ENCODE assay signal across 1 cellular context in the genomic region with DNA sequence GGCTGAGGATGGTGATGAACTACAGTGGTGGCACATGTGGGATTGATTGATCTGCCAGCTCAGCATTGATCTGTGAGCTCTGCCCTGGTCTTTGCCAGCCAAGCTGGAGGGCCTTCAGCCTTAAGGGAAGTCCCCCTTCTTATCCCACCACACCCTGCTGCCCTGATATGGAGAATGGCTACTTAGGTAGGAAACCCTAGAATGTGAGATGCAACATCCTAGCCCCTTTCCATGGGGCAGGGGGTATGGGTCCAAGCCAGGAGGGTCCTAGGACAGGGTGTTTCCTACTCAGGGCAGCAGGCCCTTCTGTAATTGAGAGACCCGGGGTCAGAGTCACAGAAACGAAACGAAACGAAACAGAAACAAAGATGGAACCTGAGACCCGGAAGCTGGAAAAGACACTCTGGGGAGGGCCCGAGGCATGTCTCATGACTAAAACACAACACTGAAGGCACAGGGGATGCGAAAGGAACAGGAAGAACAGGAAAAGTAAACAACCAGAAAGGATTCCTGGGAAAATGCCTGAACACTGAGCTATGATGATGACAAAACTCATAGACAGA.
TF ChIP-seq lines count a peak whose summit lies in the region.

No MANE protein-coding gene starts in this region.

TF ChIP-seq in HepG2, 621 proteins besides CTCF, POLR2A, EP300 and RAD21 (continues in another document):
- TF ChIP-seq, protein P1, sequence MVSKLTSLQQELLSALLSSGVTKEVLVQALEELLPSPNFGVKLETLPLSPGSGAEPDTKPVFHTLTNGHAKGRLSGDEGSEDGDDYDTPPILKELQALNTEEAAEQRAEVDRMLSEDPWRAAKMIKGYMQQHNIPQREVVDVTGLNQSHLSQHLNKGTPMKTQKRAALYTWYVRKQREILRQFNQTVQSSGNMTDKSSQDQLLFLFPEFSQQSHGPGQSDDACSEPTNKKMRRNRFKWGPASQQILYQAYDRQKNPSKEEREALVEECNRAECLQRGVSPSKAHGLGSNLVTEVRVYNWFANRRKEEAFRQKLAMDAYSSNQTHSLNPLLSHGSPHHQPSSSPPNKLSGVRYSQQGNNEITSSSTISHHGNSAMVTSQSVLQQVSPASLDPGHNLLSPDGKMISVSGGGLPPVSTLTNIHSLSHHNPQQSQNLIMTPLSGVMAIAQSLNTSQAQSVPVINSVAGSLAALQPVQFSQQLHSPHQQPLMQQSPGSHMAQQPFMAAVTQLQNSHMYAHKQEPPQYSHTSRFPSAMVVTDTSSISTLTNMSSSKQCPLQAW (CRISPR knock-in tag; IDR thresholded peaks at IDR 0.05) = 0 out of 2 replicates have a peak, but pooled peaks have one; percentile 22
- TF ChIP-seq, protein P2, sequence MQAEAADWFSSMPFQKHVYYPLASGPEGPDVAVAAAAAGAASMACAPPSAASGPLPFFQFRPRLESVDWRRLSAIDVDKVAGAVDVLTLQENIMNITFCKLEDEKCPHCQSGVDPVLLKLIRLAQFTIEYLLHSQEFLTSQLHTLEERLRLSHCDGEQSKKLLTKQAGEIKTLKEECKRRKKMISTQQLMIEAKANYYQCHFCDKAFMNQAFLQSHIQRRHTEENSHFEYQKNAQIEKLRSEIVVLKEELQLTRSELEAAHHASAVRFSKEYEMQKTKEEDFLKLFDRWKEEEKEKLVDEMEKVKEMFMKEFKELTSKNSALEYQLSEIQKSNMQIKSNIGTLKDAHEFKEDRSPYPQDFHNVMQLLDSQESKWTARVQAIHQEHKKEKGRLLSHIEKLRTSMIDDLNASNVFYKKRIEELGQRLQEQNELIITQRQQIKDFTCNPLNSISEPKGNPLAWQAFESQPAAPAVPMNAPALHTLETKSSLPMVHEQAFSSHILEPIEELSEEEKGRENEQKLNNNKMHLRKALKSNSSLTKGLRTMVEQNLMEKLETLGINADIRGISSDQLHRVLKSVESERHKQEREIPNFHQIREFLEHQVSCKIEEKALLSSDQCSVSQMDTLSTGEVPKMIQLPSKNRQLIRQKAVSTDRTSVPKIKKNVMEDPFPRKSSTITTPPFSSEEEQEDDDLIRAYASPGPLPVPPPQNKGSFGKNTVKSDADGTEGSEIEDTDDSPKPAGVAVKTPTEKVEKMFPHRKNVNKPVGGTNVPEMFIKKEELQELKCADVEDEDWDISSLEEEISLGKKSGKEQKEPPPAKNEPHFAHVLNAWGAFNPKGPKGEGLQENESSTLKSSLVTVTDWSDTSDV (CRISPR knock-in tag; IDR thresholded peaks at IDR 0.05) = 0 out of 2 replicates have a peak, but pooled peaks have one; percentile 4
- TF ChIP-seq GABPA (IDR thresholded peaks at IDR 0.05; ENCODE audit: low read depth, low read length) (no peak; the same call in 1 of the 2 replicates), GABPA (CRISPR knock-in tag; IDR thresholded peaks at IDR 0.05; ENCODE audit: low read depth) (peak; percentile 88), ETV5 (CRISPR knock-in tag; IDR thresholded peaks at IDR 0.05; ENCODE audit: borderline replicate concordance) (peak; percentile 50; the same call in 1 of the 2 replicates), YEATS4 (CRISPR knock-in tag; IDR thresholded peaks at IDR 0.05; ENCODE audit: borderline replicate concordance) (no peak), KAT8 (CRISPR knock-in tag; IDR thresholded peaks at IDR 0.05) (peak; percentile 93), SMAD3 (CRISPR knock-in tag; IDR thresholded peaks at IDR 0.05) (0 out of 2 replicates have a peak, but pooled peaks have one; percentile 42), RCOR2 (CRISPR knock-in tag; IDR thresholded peaks at IDR 0.05) (peak; percentile 52; the same call in 1 of the 2 replicates), NR2C2 (CRISPR knock-in tag; IDR thresholded peaks at IDR 0.05; ENCODE audit: borderline replicate concordance) (peak; percentile 47; the same call in 1 of the 2 replicates), XRCC5 (optimal IDR thresholded peaks at IDR 0.05; ENCODE audit: low read length) (no peak), POGZ (CRISPR knock-in tag; IDR thresholded peaks at IDR 0.05) (no peak), ZNF343 (CRISPR knock-in tag; IDR thresholded peaks at IDR 0.05) (0 out of 2 replicates have a peak, but pooled peaks have one; percentile 27), ELF3 (CRISPR knock-in tag; IDR thresholded peaks at IDR 0.05) (peak; percentile 89), KDM1A (CRISPR knock-in tag; IDR thresholded peaks at IDR 0.05) (peak; percentile 87; the same call in 1 of the 2 replicates), TARDBP (CRISPR knock-in tag; IDR thresholded peaks at IDR 0.05) (0 out of 2 replicates have a peak, but pooled peaks have one; percentile 7), ARNTL (CRISPR knock-in tag; IDR thresholded peaks at IDR 0.05) (0 out of 2 replicates have a peak, but pooled peaks have one; percentile 43), MEIS1 (CRISPR knock-in tag; IDR thresholded peaks at IDR 0.05; ENCODE audit: borderline replicate concordance) (peak; percentile 31; the same call in 1 of the 2 replicates), FOXJ3 (CRISPR knock-in tag; IDR thresholded peaks at IDR 0.05; ENCODE audit: borderline replicate concordance) (no peak), MED1 (CRISPR knock-in tag; IDR thresholded peaks at IDR 0.05) (no peak), BCL6 (CRISPR knock-in tag; IDR thresholded peaks at IDR 0.05) (0 out of 2 replicates have a peak, but pooled peaks have one; percentile 5), FOXA1 (IDR thresholded peaks at IDR 0.05) (no peak), FOXA1 (CRISPR knock-in tag; IDR thresholded peaks at IDR 0.05) (peak; percentile 90), FOXM1 (CRISPR knock-in tag; IDR thresholded peaks at IDR 0.05) (0 out of 2 replicates have a peak, but pooled peaks have one; percentile 16), ZNF614 (CRISPR knock-in tag; IDR thresholded peaks at IDR 0.05; ENCODE audit: borderline replicate concordance) (peak; percentile 67; the same call in 1 of the 2 replicates), ZNF30 (CRISPR knock-in tag; IDR thresholded peaks at IDR 0.05) (no peak), SIX4 (CRISPR knock-in tag; IDR thresholded peaks at IDR 0.05) (peak; percentile 45; the same call in 1 of the 2 replicates), RXRB (CRISPR knock-in tag; IDR thresholded peaks at IDR 0.05; ENCODE audit: borderline replicate concordance) (0 out of 2 replicates have a peak, but pooled peaks have one; percentile 13), KLF16 (CRISPR knock-in tag; IDR thresholded peaks at IDR 0.05) (no peak), ZNF552 (CRISPR knock-in tag; IDR thresholded peaks at IDR 0.05; ENCODE audit: borderline replicate concordance) (no peak)
- TF ChIP-seq, protein P3, sequence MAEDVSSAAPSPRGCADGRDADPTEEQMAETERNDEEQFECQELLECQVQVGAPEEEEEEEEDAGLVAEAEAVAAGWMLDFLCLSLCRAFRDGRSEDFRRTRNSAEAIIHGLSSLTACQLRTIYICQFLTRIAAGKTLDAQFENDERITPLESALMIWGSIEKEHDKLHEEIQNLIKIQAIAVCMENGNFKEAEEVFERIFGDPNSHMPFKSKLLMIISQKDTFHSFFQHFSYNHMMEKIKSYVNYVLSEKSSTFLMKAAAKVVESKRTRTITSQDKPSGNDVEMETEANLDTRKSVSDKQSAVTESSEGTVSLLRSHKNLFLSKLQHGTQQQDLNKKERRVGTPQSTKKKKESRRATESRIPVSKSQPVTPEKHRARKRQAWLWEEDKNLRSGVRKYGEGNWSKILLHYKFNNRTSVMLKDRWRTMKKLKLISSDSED (CRISPR knock-in tag; IDR thresholded peaks at IDR 0.05) = no peak
- TF ChIP-seq, protein P4, sequence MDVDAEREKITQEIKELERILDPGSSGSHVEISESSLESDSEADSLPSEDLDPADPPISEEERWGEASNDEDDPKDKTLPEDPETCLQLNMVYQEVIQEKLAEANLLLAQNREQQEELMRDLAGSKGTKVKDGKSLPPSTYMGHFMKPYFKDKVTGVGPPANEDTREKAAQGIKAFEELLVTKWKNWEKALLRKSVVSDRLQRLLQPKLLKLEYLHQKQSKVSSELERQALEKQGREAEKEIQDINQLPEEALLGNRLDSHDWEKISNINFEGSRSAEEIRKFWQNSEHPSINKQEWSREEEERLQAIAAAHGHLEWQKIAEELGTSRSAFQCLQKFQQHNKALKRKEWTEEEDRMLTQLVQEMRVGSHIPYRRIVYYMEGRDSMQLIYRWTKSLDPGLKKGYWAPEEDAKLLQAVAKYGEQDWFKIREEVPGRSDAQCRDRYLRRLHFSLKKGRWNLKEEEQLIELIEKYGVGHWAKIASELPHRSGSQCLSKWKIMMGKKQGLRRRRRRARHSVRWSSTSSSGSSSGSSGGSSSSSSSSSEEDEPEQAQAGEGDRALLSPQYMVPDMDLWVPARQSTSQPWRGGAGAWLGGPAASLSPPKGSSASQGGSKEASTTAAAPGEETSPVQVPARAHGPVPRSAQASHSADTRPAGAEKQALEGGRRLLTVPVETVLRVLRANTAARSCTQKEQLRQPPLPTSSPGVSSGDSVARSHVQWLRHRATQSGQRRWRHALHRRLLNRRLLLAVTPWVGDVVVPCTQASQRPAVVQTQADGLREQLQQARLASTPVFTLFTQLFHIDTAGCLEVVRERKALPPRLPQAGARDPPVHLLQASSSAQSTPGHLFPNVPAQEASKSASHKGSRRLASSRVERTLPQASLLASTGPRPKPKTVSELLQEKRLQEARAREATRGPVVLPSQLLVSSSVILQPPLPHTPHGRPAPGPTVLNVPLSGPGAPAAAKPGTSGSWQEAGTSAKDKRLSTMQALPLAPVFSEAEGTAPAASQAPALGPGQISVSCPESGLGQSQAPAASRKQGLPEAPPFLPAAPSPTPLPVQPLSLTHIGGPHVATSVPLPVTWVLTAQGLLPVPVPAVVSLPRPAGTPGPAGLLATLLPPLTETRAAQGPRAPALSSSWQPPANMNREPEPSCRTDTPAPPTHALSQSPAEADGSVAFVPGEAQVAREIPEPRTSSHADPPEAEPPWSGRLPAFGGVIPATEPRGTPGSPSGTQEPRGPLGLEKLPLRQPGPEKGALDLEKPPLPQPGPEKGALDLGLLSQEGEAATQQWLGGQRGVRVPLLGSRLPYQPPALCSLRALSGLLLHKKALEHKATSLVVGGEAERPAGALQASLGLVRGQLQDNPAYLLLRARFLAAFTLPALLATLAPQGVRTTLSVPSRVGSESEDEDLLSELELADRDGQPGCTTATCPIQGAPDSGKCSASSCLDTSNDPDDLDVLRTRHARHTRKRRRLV (CRISPR knock-in tag; IDR thresholded peaks at IDR 0.05) = no peak
- TF ChIP-seq, protein P5, sequence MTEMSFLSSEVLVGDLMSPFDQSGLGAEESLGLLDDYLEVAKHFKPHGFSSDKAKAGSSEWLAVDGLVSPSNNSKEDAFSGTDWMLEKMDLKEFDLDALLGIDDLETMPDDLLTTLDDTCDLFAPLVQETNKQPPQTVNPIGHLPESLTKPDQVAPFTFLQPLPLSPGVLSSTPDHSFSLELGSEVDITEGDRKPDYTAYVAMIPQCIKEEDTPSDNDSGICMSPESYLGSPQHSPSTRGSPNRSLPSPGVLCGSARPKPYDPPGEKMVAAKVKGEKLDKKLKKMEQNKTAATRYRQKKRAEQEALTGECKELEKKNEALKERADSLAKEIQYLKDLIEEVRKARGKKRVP (CRISPR knock-in tag; IDR thresholded peaks at IDR 0.05) = peak in 1 of 2 experiments; percentile 31; a peak in 1 of 4 replicates
- TF ChIP-seq, protein P6, sequence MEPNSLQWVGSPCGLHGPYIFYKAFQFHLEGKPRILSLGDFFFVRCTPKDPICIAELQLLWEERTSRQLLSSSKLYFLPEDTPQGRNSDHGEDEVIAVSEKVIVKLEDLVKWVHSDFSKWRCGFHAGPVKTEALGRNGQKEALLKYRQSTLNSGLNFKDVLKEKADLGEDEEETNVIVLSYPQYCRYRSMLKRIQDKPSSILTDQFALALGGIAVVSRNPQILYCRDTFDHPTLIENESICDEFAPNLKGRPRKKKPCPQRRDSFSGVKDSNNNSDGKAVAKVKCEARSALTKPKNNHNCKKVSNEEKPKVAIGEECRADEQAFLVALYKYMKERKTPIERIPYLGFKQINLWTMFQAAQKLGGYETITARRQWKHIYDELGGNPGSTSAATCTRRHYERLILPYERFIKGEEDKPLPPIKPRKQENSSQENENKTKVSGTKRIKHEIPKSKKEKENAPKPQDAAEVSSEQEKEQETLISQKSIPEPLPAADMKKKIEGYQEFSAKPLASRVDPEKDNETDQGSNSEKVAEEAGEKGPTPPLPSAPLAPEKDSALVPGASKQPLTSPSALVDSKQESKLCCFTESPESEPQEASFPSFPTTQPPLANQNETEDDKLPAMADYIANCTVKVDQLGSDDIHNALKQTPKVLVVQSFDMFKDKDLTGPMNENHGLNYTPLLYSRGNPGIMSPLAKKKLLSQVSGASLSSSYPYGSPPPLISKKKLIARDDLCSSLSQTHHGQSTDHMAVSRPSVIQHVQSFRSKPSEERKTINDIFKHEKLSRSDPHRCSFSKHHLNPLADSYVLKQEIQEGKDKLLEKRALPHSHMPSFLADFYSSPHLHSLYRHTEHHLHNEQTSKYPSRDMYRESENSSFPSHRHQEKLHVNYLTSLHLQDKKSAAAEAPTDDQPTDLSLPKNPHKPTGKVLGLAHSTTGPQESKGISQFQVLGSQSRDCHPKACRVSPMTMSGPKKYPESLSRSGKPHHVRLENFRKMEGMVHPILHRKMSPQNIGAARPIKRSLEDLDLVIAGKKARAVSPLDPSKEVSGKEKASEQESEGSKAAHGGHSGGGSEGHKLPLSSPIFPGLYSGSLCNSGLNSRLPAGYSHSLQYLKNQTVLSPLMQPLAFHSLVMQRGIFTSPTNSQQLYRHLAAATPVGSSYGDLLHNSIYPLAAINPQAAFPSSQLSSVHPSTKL (CRISPR knock-in tag; IDR thresholded peaks at IDR 0.05) = peak; percentile 51
- TF ChIP-seq, protein P7, sequence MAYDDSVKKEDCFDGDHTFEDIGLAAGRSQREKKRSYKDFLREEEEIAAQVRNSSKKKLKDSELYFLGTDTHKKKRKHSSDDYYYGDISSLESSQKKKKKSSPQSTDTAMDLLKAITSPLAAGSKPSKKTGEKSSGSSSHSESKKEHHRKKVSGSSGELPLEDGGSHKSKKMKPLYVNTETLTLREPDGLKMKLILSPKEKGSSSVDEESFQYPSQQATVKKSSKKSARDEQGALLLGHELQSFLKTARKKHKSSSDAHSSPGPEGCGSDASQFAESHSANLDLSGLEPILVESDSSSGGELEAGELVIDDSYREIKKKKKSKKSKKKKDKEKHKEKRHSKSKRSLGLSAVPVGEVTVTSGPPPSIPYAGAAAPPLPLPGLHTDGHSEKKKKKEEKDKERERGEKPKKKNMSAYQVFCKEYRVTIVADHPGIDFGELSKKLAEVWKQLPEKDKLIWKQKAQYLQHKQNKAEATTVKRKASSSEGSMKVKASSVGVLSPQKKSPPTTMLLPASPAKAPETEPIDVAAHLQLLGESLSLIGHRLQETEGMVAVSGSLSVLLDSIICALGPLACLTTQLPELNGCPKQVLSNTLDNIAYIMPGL (CRISPR knock-in tag; IDR thresholded peaks at IDR 0.05; ENCODE audit: borderline replicate concordance in 1 of 2, low read depth in 1 of 2) = 0 out of 4 replicates have a peak, but pooled peaks have one; percentile 13 to 28
